19 cellular contexts compared by ENCODE assay signal in genomic region chr13:114299604-114300305, GRCh38.
"Had no signal": no experiment of that assay in that cellular context is flagged by ENCODE, and none has a peak within 500 bp of the region (broad histone marks: within the 10 kb centered on the region; RNA-seq: fewer than 3 reads in every experiment).

No MANE protein-coding gene starts in this region.

- H3K9me3 ChIP-seq: body of pancreas, heart left ventricle, right lobe of liver, uterus had no signal

- ATAC-seq: activated T-cell treated with anti-CD3 and anti-CD28 coated beads, Interleukin-2, amount 50 U/mL, for 4 hours; body of pancreas; heart left ventricle; naive thymus-derived CD8-positive, alpha-beta T cell; stimulated activated naive CD8-positive, alpha-beta T cell treated with anti-CD3 and anti-CD28 coated beads, Interleukin-15, amount 100 ng/mL, for 72 hours; T-cell had no signal

- H3K9me3 Mint-ChIP-seq: activated CD4-positive, alpha-beta memory T cell treated with anti-CD3 and anti-CD28 coated beads for 36 hours; activated T-cell treated with anti-CD3 and anti-CD28 coated beads, Interleukin-2, amount 50 U/mL, for 4 hours; activated T-helper 2 cell treated with anti-CD3 and anti-CD28 coated beads, Interferon-gamma antibody, Interleukin-2, Interleukin-4, amounts not matched to agents 10 μg/mL and 5 μg/mL and 100 μg/mL, durations not matched to agents 14 hours and 24 hours and 36 hours; naive thymus-derived CD8-positive, alpha-beta T cell; stimulated activated naive CD8-positive, alpha-beta T cell treated with anti-CD3 and anti-CD28 coated beads, Interleukin-15, amount 100 ng/mL, for 72 hours; T-cell; T-helper 2 cell treated with Interferon-gamma antibody and Interleukin-4, amounts not matched to agents 5 μg/mL and 100 μg/mL, for 36 hours; type B pancreatic cell had no signal

- H3K4me3 Mint-ChIP-seq: activated CD4-positive, alpha-beta memory T cell treated with anti-CD3 and anti-CD28 coated beads for 36 hours; activated naive CD8-positive, alpha-beta T cell; activated T-cell treated with anti-CD3 and anti-CD28 coated beads, Interleukin-2, amount 50 U/mL, for 4 hours; naive thymus-derived CD8-positive, alpha-beta T cell; stimulated activated naive CD8-positive, alpha-beta T cell treated with anti-CD3 and anti-CD28 coated beads, Interleukin-15, amount 100 ng/mL, for 72 hours; T-cell; T-helper 2 cell treated with Interferon-gamma antibody and Interleukin-4, amounts not matched to agents 5 μg/mL and 100 μg/mL, for 36 hours; type B pancreatic cell had no signal

- H3K4me3 ChIP-seq: body of pancreas, heart left ventricle, right lobe of liver, uterus had no signal

- DNase-seq: activated CD4-positive, alpha-beta memory T cell treated with anti-CD3 and anti-CD28 coated beads for 36 hours; activated CD4-positive, alpha-beta T cell treated with anti-CD3 and anti-CD28 coated beads for 4 hours; activated naive CD4-positive, alpha-beta T cell treated with Interleukin-2 at 50 U/mL for 16 hours; activated T-cell treated with anti-CD3 and anti-CD28 coated beads, Interleukin-2, amount 50 U/mL, for 4 hours; anterior cingulate cortex; body of pancreas; heart left ventricle; naive thymus-derived CD8-positive, alpha-beta T cell; right lobe of liver; stimulated activated CD4-positive, alpha-beta T cell treated with anti-CD3 and anti-CD28 coated beads, Interleukin-12 subunit alpha, Interleukin-12 subunit beta, amount 100 ng/mL, for 4 hours; stimulated activated CD4-positive, alpha-beta T cell treated with anti-CD3 and anti-CD28 coated beads, Interleukin-4, amount 100 ng/mL, for 1 hour; stimulated activated naive CD8-positive, alpha-beta T cell treated with anti-CD3 and anti-CD28 coated beads, Interleukin-15, amount 100 ng/mL, for 72 hours; substantia nigra; T-cell; uterus had no signal

- H3K36me3 ChIP-seq: uterus had no signal

- H3K27ac ChIP-seq: body of pancreas, heart left ventricle, right lobe of liver, uterus had no signal

- H3K4me1 ChIP-seq: heart left ventricle, uterus had no signal

- H3K27me3 ChIP-seq: body of pancreas, heart left ventricle, right lobe of liver, uterus had no signal

- H3K27ac Mint-ChIP-seq: activated CD4-positive, alpha-beta memory T cell treated with anti-CD3 and anti-CD28 coated beads for 36 hours; activated naive CD8-positive, alpha-beta T cell; activated T-helper 2 cell treated with anti-CD3 and anti-CD28 coated beads, Interferon-gamma antibody, Interleukin-2, Interleukin-4, amounts not matched to agents 10 μg/mL and 5 μg/mL and 100 μg/mL, durations not matched to agents 14 hours and 24 hours and 36 hours; stimulated activated naive CD8-positive, alpha-beta T cell treated with anti-CD3 and anti-CD28 coated beads, Interleukin-15, amount 100 ng/mL, for 72 hours; T-cell; T-helper 2 cell treated with Interferon-gamma antibody and Interleukin-4, amounts not matched to agents 5 μg/mL and 100 μg/mL, for 36 hours; type B pancreatic cell had no signal

- H3K27me3 Mint-ChIP-seq: activated CD4-positive, alpha-beta memory T cell treated with anti-CD3 and anti-CD28 coated beads for 36 hours; activated naive CD8-positive, alpha-beta T cell; naive thymus-derived CD8-positive, alpha-beta T cell; stimulated activated naive CD8-positive, alpha-beta T cell treated with anti-CD3 and anti-CD28 coated beads, Interleukin-15, amount 100 ng/mL, for 72 hours; T-cell; type B pancreatic cell had no signal
